ENCODE assay signal across 8 cellular contexts in genomic region chr14:70415788-70416187, GRCh38. TPM values are rescaled to one million over a fixed set of nuclear protein-coding genes. Genes with fewer than 3 reads are reported as not detected.
A peak's percentile ranks its signal among the peaks of the same experiment; 100 is the strongest.
DNase-seq lines count a peak whose midpoint lies in the region; ATAC-seq and TF ChIP-seq lines count a peak whose summit lies in the region.

No MANE protein-coding gene starts in this region.

- H3K36me3 ChIP-seq in heart left ventricle (peaks cover 0 to 24% (median 0%) of the 10 kb centered on the region in 9 donors), lower lobe of right lung (peaks cover 3% of the 10 kb centered on the region), upper lobe of right lung (peaks cover 3% of the 10 kb centered on the region)

- H3K9me3 ChIP-seq in heart left ventricle (no peaks in the 10 kb centered on the region), lower lobe of right lung (no peaks in the 10 kb centered on the region), upper lobe of right lung (no peaks in the 10 kb centered on the region)

- H3K4me3 ChIP-seq in heart left ventricle = peak overlapping the region in 11 of 12 donors; percentile 43 to 99 (median 78)
- H3K4me3 ChIP-seq in astrocyte of the cerebellum (ENCODE audit: low read depth, low read length) = peak overlapping the region; percentile 74
- H3K4me3 ChIP-seq in lower lobe of right lung = peak overlapping the region; percentile 82
- H3K4me3 ChIP-seq in upper lobe of right lung = peak overlapping the region; percentile 94

- 43 to 58% (median 55%) methylated on average over 2 of the region's 2 CpGs for WGBS in heart left ventricle, 4 donors

- intact Hi-C loops in heart left ventricle (cut with DNase I) (no loop called here), left ventricle myocardium superior (cut with micrococcal nuclease) (no loop called here), lower lobe of right lung (cut with DNase I) (no loop called here), upper lobe of right lung (cut with DNase I) (no loop called here)

- ATAC-seq in heart left ventricle (no peak), left ventricle myocardium superior (no peak), lower lobe of right lung (no peak), upper lobe of right lung (no peak), GM18498 (IDR thresholded peaks at IDR 0.05; ENCODE audit: unreplicated experiment) (no peak), HG02970 (IDR thresholded peaks at IDR 0.05; ENCODE audit: low FRiP score, unreplicated experiment) (no peak)

- TF ChIP-seq CTCF in heart left ventricle (IDR thresholded peaks at IDR 0.05) (no peak), astrocyte of the cerebellum (IDR thresholded peaks at IDR 0.05; ENCODE audit: low read depth, low read length, missing control alignments) (no peak), lower lobe of right lung (IDR thresholded peaks at IDR 0.05) (no peak), upper lobe of right lung (IDR thresholded peaks at IDR 0.05) (no peak)

- no peak overlapping the region for H3K27ac ChIP-seq in heart left ventricle
- no peak overlapping the region for H3K27ac ChIP-seq in lower lobe of right lung
- no peak overlapping the region for H3K27ac ChIP-seq in upper lobe of right lung

- H3K27me3 ChIP-seq in heart left ventricle = no peaks in the 10 kb centered on the region
- H3K27me3 ChIP-seq in lower lobe of right lung (ENCODE audit: low read depth) = no peaks in the 10 kb centered on the region
- no peaks in the 10 kb centered on the region for H3K27me3 ChIP-seq in upper lobe of right lung

- DNase-seq in heart left ventricle (no peak), left ventricle myocardium superior (no peak), astrocyte of the cerebellum (ENCODE audit: low read depth) (no peak), lower lobe of right lung (no peak), upper lobe of right lung (no peak), MV-4-11 (lab: John Stamatoyannopoulos, UW) (no peak)

- H3K4me1 ChIP-seq in heart left ventricle (peaks cover 0 to 28% (median 14%) of the 10 kb centered on the region in 12 donors), lower lobe of right lung (peaks cover 20% of the 10 kb centered on the region), upper lobe of right lung (peaks cover 14% of the 10 kb centered on the region)

- in situ Hi-C loops in astrocyte of the cerebellum (cut with HindIII; ENCODE audit: low sequenced_read_pairs) = no loop called here

- no peak for TF ChIP-seq POLR2A in heart left ventricle (IDR thresholded peaks at IDR 0.05)

RNA-seq across cellular contexts. Expression of gene SYNJ2BP, which starts 1.1 kb away (rescaled TPM):
- total RNA-seq in heart left ventricle (10 to 100 TPM; 32.8 to 63.0 (median 56.0) TPM), left ventricle myocardium superior (64.0 TPM), lower lobe of right lung (40.4 TPM), upper lobe of right lung (42.3 TPM)
- 10 to 100 TPM; 15.0 to 27.8 TPM for polyA plus RNA-seq in heart left ventricle

RNA-seq across cellular contexts. Expression of gene ADAM21, which starts 36.2 kb away (rescaled TPM):
- total RNA-seq in heart left ventricle (under 1 TPM in 7 of 9 donors, not detected in 2; 0.11 to 0.62 (median 0.19) TPM), left ventricle myocardium superior (0.32 TPM), lower lobe of right lung (0.24 TPM), upper lobe of right lung (not detected)
- under 1 TPM in 1 of 2 donors, not detected in 1; 0.40 TPM for polyA plus RNA-seq in heart left ventricle

RNA-seq across cellular contexts. Expression of gene COX16, which starts 56.3 kb away (rescaled TPM):
- total RNA-seq in heart left ventricle (10 to 100 TPM; 14.3 to 50.4 (median 38.5) TPM), left ventricle myocardium superior (27.1 TPM), lower lobe of right lung (27.6 TPM), upper lobe of right lung (26.0 TPM)
- 10 to 100 TPM; 54.5 to 65.2 TPM for polyA plus RNA-seq in heart left ventricle
